ENCODE assay signal across 10 cellular contexts in genomic region chr14:77036484-77037337, GRCh38. TPM values are rescaled to one million over a fixed set of nuclear protein-coding genes. Genes with fewer than 3 reads are reported as not detected.
DNase-seq lines count a peak whose midpoint lies in the region; ATAC-seq and TF ChIP-seq lines count a peak whose summit lies in the region.
"Had no signal": no experiment of that assay in that cellular context is flagged by ENCODE, and none has a peak within 500 bp of the region (broad histone marks: within the 10 kb centered on the region; RNA-seq: fewer than 3 reads in every experiment).

No MANE protein-coding gene starts in this region.

- H3K27me3 Mint-ChIP-seq in CD8-positive, alpha-beta T cell (ENCODE audit: low read depth), result no peaks in the 10 kb centered on the region

- H3K4me1 ChIP-seq in CD8-positive, alpha-beta T cell (ENCODE audit: insufficient read depth, low read length), result peaks cover 71% of the 10 kb centered on the region
- H3K4me1 ChIP-seq in osteoblast (ENCODE audit: insufficient read depth, low read length), result peaks cover 71% of the 10 kb centered on the region

- no peaks in the 10 kb centered on the region for H3K27me3 ChIP-seq in CD8-positive, alpha-beta T cell (ENCODE audit: insufficient read depth, low read length)
- H3K27me3 ChIP-seq in osteoblast (ENCODE audit: insufficient read depth, low read length), result no peaks in the 10 kb centered on the region

- H3K4me2 ChIP-seq in osteoblast (ENCODE audit: insufficient read depth, low read length), result no peak overlapping the region

- H3K4me1 Mint-ChIP-seq in CD8-positive, alpha-beta T cell (ENCODE audit: low read depth), result peaks cover 84% of the 10 kb centered on the region

- no peaks in the 10 kb centered on the region for H3K9me3 Mint-ChIP-seq in CD8-positive, alpha-beta T cell

- H3K79me2 ChIP-seq in osteoblast (ENCODE audit: insufficient read depth, low read length), result no peaks in the 10 kb centered on the region

- H3K36me3 Mint-ChIP-seq in CD8-positive, alpha-beta T cell, result no peaks in the 10 kb centered on the region

- H2AFZ ChIP-seq in osteoblast (ENCODE audit: low read length), result peak overlapping the region; percentile 17

- POLR2A ChIA-PET in CD8-positive, alpha-beta T cell (lab: Charles Lee), result interaction anchor here (1.2 to 2.3 kb wide), 2 partner anchors 10 kb away, joined by 3 to 6 read pairs; no protein-coding TSS in a partner anchor

- intact Hi-C loops in CD8-positive, alpha-beta T cell (cut with DNase I, micrococcal nuclease), result loop anchor here in 1 of 2 experiments (10.0 kb wide), 1 partner anchor 578 kb away; the partner anchor contains the start of gene SPTLC2

- no peak for TF ChIP-seq CTCF in CD8-positive, alpha-beta T cell (IDR thresholded peaks at IDR 0.05)
- TF ChIP-seq CTCF in osteoblast (IDR thresholded peaks at IDR 0.05; ENCODE audit: extremely low read depth, low read depth, low read length), result no peak

- peak overlapping the region; percentile 85 for H3K27ac Mint-ChIP-seq in CD8-positive, alpha-beta T cell

- no peak overlapping the region for H3K4me3 ChIP-seq in CD8-positive, alpha-beta T cell (ENCODE audit: low read depth, low read length)
- H3K4me3 ChIP-seq in osteoblast (ENCODE audit: insufficient read depth, low read length), result no peak overlapping the region
- H3K4me3 ChIP-seq: coronary artery had no signal

- H3K9me3 ChIP-seq in CD8-positive, alpha-beta T cell (ENCODE audit: low read length), result no peaks in the 10 kb centered on the region
- H3K9me3 ChIP-seq in osteoblast (ENCODE audit: low read depth, low read length), result no peaks in the 10 kb centered on the region

- H3K27ac ChIP-seq in CD8-positive, alpha-beta T cell (ENCODE audit: low read depth, low read length), result no peak overlapping the region
- no peak overlapping the region for H3K27ac ChIP-seq in osteoblast (ENCODE audit: low read depth, low read length)

- no peaks in the 10 kb centered on the region for H4K20me1 ChIP-seq in osteoblast (ENCODE audit: insufficient read depth, low read length)

- no peaks in the 10 kb centered on the region for H3K36me3 ChIP-seq in CD8-positive, alpha-beta T cell (ENCODE audit: insufficient read depth, low read length)
- H3K36me3 ChIP-seq in osteoblast (ENCODE audit: insufficient read depth, low read length), result no peaks in the 10 kb centered on the region

- CTCF ChIA-PET in CD8-positive, alpha-beta T cell (lab: Charles Lee), result interaction anchor here (0.6 to 5.5 kb wide), 8 partner anchors 9 to 161 kb away, joined by 3 to 24 read pairs (median 4); no protein-coding TSS in a partner anchor

- ATAC-seq in CD8-positive, alpha-beta T cell, result no peak
- ATAC-seq in HG02798 (IDR thresholded peaks at IDR 0.05; ENCODE audit: poor library complexity, unreplicated experiment), result peak; percentile 25
- no peak for ATAC-seq in GM21529 (IDR thresholded peaks at IDR 0.05; ENCODE audit: unreplicated experiment)

- H3K4me3 Mint-ChIP-seq in CD8-positive, alpha-beta T cell, result peak overlapping the region; percentile 30

- DNase-seq in CD8-positive, alpha-beta T cell, result no peak
- DNase-seq in astrocyte of the hippocampus (ENCODE audit: low read depth, low spot score) (peak; percentile 23), osteoblast (ENCODE audit: insufficient read length, low spot score, missing footprints) (peak; percentile 65), EL (no peak), SKM-1 (lab: John Stamatoyannopoulos, UW; ENCODE audit: unreplicated experiment) (no peak)
- no peak for DNase-seq in stimulated activated CD4-positive, alpha-beta T cell treated with anti-CD3 and anti-CD28 coated beads, Interleukin-1b, Interleukin-23, amount 100 ng/mL, for 48 hours
- DNase-seq: NCI-H774 had no signal

RNA-seq across cellular contexts. Expression of gene IRF2BPL, which starts 8.2 kb away (rescaled TPM):
- 10 to 100 TPM; 53.7 to 53.9 TPM for total RNA-seq in CD8-positive, alpha-beta T cell
- total RNA-seq in osteoblast, result 19.4 and 26.4 TPM in 2 replicates

Comparison
In these comparisons a context has a peak if more than half of its experiments do, and no peak if none do; other contexts are left out.
1. DNase-seq: peak in astrocyte of the hippocampus (single experiment) and osteoblast (single experiment); none in CD8-positive, alpha-beta T cell (0 of 7), EL (single experiment), stimulated activated CD4-positive, alpha-beta T cell treated with anti-CD3 and anti-CD28 coated beads, Interleukin-1b, Interleukin-23, amount 100 ng/mL, for 48 hours (single experiment) and SKM-1 (single experiment).